In genomic region chr12:32505546-32505945, GRCh38 we compare ENCODE assay signal across 24 cellular contexts.
A peak's percentile ranks its signal among the peaks of the same experiment; 100 is the strongest.
DNase-seq lines count a peak whose midpoint lies in the region; ATAC-seq and TF ChIP-seq lines count a peak whose summit lies in the region.
"Had no signal": no experiment of that assay in that cellular context is flagged by ENCODE, and none has a peak within 500 bp of the region (broad histone marks: within the 10 kb centered on the region; RNA-seq: fewer than 3 reads in every experiment).

No MANE protein-coding gene starts in this region.

- H3K36me3 ChIP-seq in OCI-LY7 (ENCODE audit: insufficient read depth, low read length) (no peaks in the 10 kb centered on the region), iPS-18a (ENCODE audit: control insufficient read depth, low read depth, low read length) (no peaks in the 10 kb centered on the region), gastrocnemius medialis (no peaks in the 10 kb centered on the region)

- H4K20me1 ChIP-seq in OCI-LY7 (ENCODE audit: insufficient read depth, low read length), result no peaks in the 10 kb centered on the region

- in situ Hi-C loops in gastrocnemius medialis (cut with MboI; ENCODE audit: low sequenced_read_pairs in 4 of 4), result no loop called here

- no peaks in the 10 kb centered on the region for H3K79me2 ChIP-seq in OCI-LY7 (ENCODE audit: insufficient read depth, low read depth, low read length)

- no TSS peak for BruUV-seq in OCI-LY7 (replicated peaks; lab: Mats Ljungman, UMichigan)

- H3K4me1 ChIP-seq in OCI-LY7 (ENCODE audit: insufficient read depth, low read length, poor library complexity, severe bottlenecking) (peaks cover 30% of the 10 kb centered on the region), iPS-18a (ENCODE audit: control insufficient read depth, low read depth, low read length) (peaks cover 49% of the 10 kb centered on the region), gastrocnemius medialis (peaks cover 63 to 73% of the 10 kb centered on the region in 2 donors)

- no peak for TF ChIP-seq CTCF in OCI-LY7 (conservative IDR thresholded peaks at IDR 0.05; ENCODE audit: low read length)
- no peak for TF ChIP-seq CTCF in gastrocnemius medialis (IDR thresholded peaks at IDR 0.05 in 4 of 5, conservative IDR thresholded peaks at IDR 0.05 in 1 of 5)

- peak overlapping the region; percentile 26; the same call in 1 of the 2 replicates for H2AFZ ChIP-seq in OCI-LY7 (ENCODE audit: low read length)

- CTCF ChIA-PET in OCI-LY7 (lab: Charles Lee; ENCODE audit: unreplicated experiment), result no interaction called here

- no peak overlapping the region for H3K4me2 ChIP-seq in OCI-LY7 (ENCODE audit: low read length)

- ATAC-seq in gastrocnemius medialis, result no peak
- ATAC-seq in left lobe of liver, result no peak
- ATAC-seq: activated CD8-positive, alpha-beta T cell treated with anti-CD3 and anti-CD28 coated beads, Interleukin-2, amount 10 ng/mL, durations not matched to agents 7 days and 5 days; activated naive CD8-positive, alpha-beta T cell treated with anti-CD3 and anti-CD28 coated beads, Interleukin-2, amount 50 U/mL, for 24 hours; natural killer cell; Panc1 had no signal

- POLR2A ChIA-PET in OCI-LY7 (lab: Charles Lee), result interaction anchor here (0.5 to 2.1 kb wide), 6 partner anchors 8 to 148 kb away, joined by 3 to 9 read pairs (median 4); no protein-coding TSS in a partner anchor

- TF ChIP-seq POLR2A in gastrocnemius medialis (IDR thresholded peaks at IDR 0.05), result no peak

- H3K27me3 ChIP-seq in iPS-18a (ENCODE audit: control insufficient read depth, insufficient read depth, low read length), result no peaks in the 10 kb centered on the region
- H3K27me3 ChIP-seq in gastrocnemius medialis, result no peaks in the 10 kb centered on the region

- peak; percentile 10 for DNase-seq in SKM-1 (lab: John Stamatoyannopoulos, UW; ENCODE audit: unreplicated experiment)
- DNase-seq in SKM-1 treated with dmso at 0.1 percent for 144 hours (lab: John Stamatoyannopoulos, UW; ENCODE audit: unreplicated experiment), result no peak
- no peak for DNase-seq in OCI-LY7 (ENCODE audit: low spot score)
- DNase-seq in gastrocnemius medialis, result no peak
- no peak for DNase-seq in activated CD4-positive, alpha-beta T cell treated with anti-CD3 and anti-CD28 coated beads, Interleukin-2, amount 50 U/mL, for 1 hour
- DNase-seq in left lobe of liver (ENCODE audit: low spot score), result no peak
- DNase-seq in epidermal melanocyte (ENCODE audit: insufficient read length, low spot score), result no peak
- DNase-seq: activated CD4-positive, alpha-beta T cell treated with anti-CD3 and anti-CD28 coated beads for 1 hour; activated CD8-positive, alpha-beta T cell treated with anti-CD3 and anti-CD28 coated beads, Interleukin-2, amount 10 ng/mL, durations not matched to agents 7 days and 5 days; activated gamma-delta T cell; activated naive CD8-positive, alpha-beta T cell treated with anti-CD3 and anti-CD28 coated beads, Interleukin-2, amount 50 U/mL, for 24 hours; DMS53; effector memory CD4-positive, alpha-beta T cell; GDM1; HFFc6; KBM-7; mesendoderm; MV-4-11; natural killer cell; NCI-H1694; NCI-H524; SIG-M5 had no signal

- no peak overlapping the region for H3K9ac ChIP-seq in iPS-18a (ENCODE audit: low read length)

- H3K9me3 ChIP-seq in OCI-LY7 (ENCODE audit: low read length), result no peaks in the 10 kb centered on the region
- H3K9me3 ChIP-seq in iPS-18a (ENCODE audit: control insufficient read depth, low read depth, low read length), result no peaks in the 10 kb centered on the region
- no peaks in the 10 kb centered on the region for H3K9me3 ChIP-seq in gastrocnemius medialis

- no peaks in the 10 kb centered on the region for H3K9me2 ChIP-seq in OCI-LY7 (ENCODE audit: insufficient read depth, low read length)

- H3K27ac ChIP-seq in OCI-LY7 (ENCODE audit: low read depth, low read length, poor library complexity, severe bottlenecking), result no peak overlapping the region
- peak overlapping the region; percentile 6 for H3K27ac ChIP-seq in iPS-18a (ENCODE audit: low read length)
- peak overlapping the region in 3 of 4 donors; percentile 21 to 85 (median 24) for H3K27ac ChIP-seq in gastrocnemius medialis

- H3K4me3 ChIP-seq in OCI-LY7 (ENCODE audit: low read depth, low read length, poor library complexity, severe bottlenecking) (no peak overlapping the region), iPS-18a (ENCODE audit: low read length) (no peak overlapping the region), gastrocnemius medialis (peak overlapping the region; percentile 34 to 58 (median 50))

- intact Hi-C loops in OCI-LY7 (cut with micrococcal nuclease; ENCODE audit: unreplicated experiment), result no loop called here
- intact Hi-C loops in gastrocnemius medialis (cut with DNase I; ENCODE audit: low total_unique reads), result loop anchor here (2.0 kb wide), 1 partner anchor 29 kb away; no protein-coding TSS in a partner anchor

Comparison
In these comparisons a context has a peak if more than half of its experiments do, and no peak if none do; other contexts are left out.
1. H3K4me3 ChIP-seq: peak in gastrocnemius medialis (4 of 4); none in OCI-LY7 (single experiment) and iPS-18a (single experiment).